ENCODE assay signal across 9 cellular contexts in genomic region chr6:37820713-37821069, GRCh38. TPM values are rescaled to one million over a fixed set of nuclear protein-coding genes. Genes with fewer than 3 reads are reported as not detected.
DNase-seq lines count a peak whose midpoint lies in the region; ATAC-seq and TF ChIP-seq lines count a peak whose summit lies in the region.
"Had no signal": no experiment of that assay in that cellular context is flagged by ENCODE, and none has a peak within 500 bp of the region (broad histone marks: within the 10 kb centered on the region; RNA-seq: fewer than 3 reads in every experiment).

No MANE protein-coding gene starts in this region.

- H3K4me1 ChIP-seq in SK-N-SH (ENCODE audit: control insufficient read depth in 1 of 2, insufficient read depth in 2 of 2, low read depth in 1 of 2, low read length in 1 of 2): peaks cover 27% of the 10 kb centered on the region in 2 experiments
- peaks cover 29% of the 10 kb centered on the region for H3K4me1 ChIP-seq in iPS-18a (ENCODE audit: control insufficient read depth, low read depth, low read length)
- peaks cover 19% of the 10 kb centered on the region for H3K4me1 ChIP-seq in stomach smooth muscle (ENCODE audit: control insufficient read depth, insufficient read depth, low read length)

- no peaks in the 10 kb centered on the region for H3K9me3 Mint-ChIP-seq in activated T-helper 2 cell treated with anti-CD3 and anti-CD28 coated beads, Interferon-gamma antibody, Interleukin-2, Interleukin-4, amounts not matched to agents 10 μg/mL and 5 μg/mL and 100 μg/mL, durations not matched to agents 14 hours and 24 hours and 36 hours

- peaks cover 54% of the 10 kb centered on the region for H4K20me1 ChIP-seq in SK-N-SH (ENCODE audit: insufficient read depth)

- no peak for DNase-seq in SK-N-SH
- DNase-seq in activated T-helper 2 cell treated with anti-CD3 and anti-CD28 coated beads, Interferon-gamma antibody, Interleukin-2, Interleukin-4, amounts not matched to agents 10 μg/mL and 5 μg/mL and 100 μg/mL, durations not matched to agents 14 hours and 24 hours and 36 hours (ENCODE audit: low spot score): no peak
- DNase-seq in stimulated activated CD4-positive, alpha-beta T cell treated with anti-CD3 and anti-CD28 coated beads, Interleukin-1b, Interleukin-23, amount 100 ng/mL, for 48 hours: no peak
- DNase-seq in HEK293T (ENCODE audit: extremely low spot score): no peak
- DNase-seq: DMS79 treated with DMSO at 0.1 percent for 48 hours had no signal

- no peak for TF ChIP-seq EP300 in SK-N-SH (IDR thresholded peaks at IDR 0.05; ENCODE audit: borderline replicate concordance in 1 of 2, low read depth in 1 of 2, low read length in 1 of 2)

- H3K36me3 ChIP-seq in SK-N-SH (replicated peaks in 1 of 2; ENCODE audit: control insufficient read depth in 1 of 2, insufficient read depth in 2 of 2, low read length in 1 of 2) (peaks cover 2 to 5% of the 10 kb centered on the region in 2 experiments), iPS-18a (ENCODE audit: control insufficient read depth, low read depth, low read length) (no peaks in the 10 kb centered on the region), stomach smooth muscle (ENCODE audit: control insufficient read depth in 2 of 2, insufficient read depth in 2 of 2, low read length in 2 of 2) (no peaks in the 10 kb centered on the region)

- peaks cover 48% of the 10 kb centered on the region for H3K4me1 Mint-ChIP-seq in activated T-helper 2 cell treated with anti-CD3 and anti-CD28 coated beads, Interferon-gamma antibody, Interleukin-2, Interleukin-4, amounts not matched to agents 10 μg/mL and 5 μg/mL and 100 μg/mL, durations not matched to agents 14 hours and 24 hours and 36 hours (ENCODE audit: low read depth)

- H3K79me2 ChIP-seq in SK-N-SH (ENCODE audit: insufficient read depth): peaks cover 57% of the 10 kb centered on the region

- H3K4me3 ChIP-seq in SK-N-SH (ENCODE audit: low read depth in 2 of 2, low read length in 1 of 2) (peak overlapping the region; percentile 78 to 89), iPS-18a (ENCODE audit: low read length) (peak overlapping the region; percentile 96), stomach smooth muscle (ENCODE audit: low read length in 2 of 2) (peak overlapping the region; percentile 62 to 82)

- no peak overlapping the region for H2AFZ ChIP-seq in SK-N-SH (ENCODE audit: low read depth)

- POLR2A ChIA-PET in SK-N-SH (lab: Yijun Ruan, JAX) (interaction anchor here (0.6 to 3.0 kb wide), 5 partner anchors 9 to 333 kb away, joined by 3 to 16 read pairs (median 3); no protein-coding TSS in a partner anchor), HEK293T (lab: Yijun Ruan, JAX) (interaction anchor here (0.9 to 4.1 kb wide), 4 partner anchors 10 to 29 kb away, joined by 3 to 19 read pairs (median 4); no protein-coding TSS in a partner anchor)

- peaks cover 4% of the 10 kb centered on the region for H3K27me3 Mint-ChIP-seq in activated T-helper 2 cell treated with anti-CD3 and anti-CD28 coated beads, Interferon-gamma antibody, Interleukin-2, Interleukin-4, amounts not matched to agents 10 μg/mL and 5 μg/mL and 100 μg/mL, durations not matched to agents 14 hours and 24 hours and 36 hours (ENCODE audit: low read depth)

- H3K9me2 ChIP-seq in SK-N-SH: no peaks in the 10 kb centered on the region

- intact Hi-C loops in activated T-helper 2 cell treated with anti-CD3 and anti-CD28 coated beads, Interferon-gamma antibody, Interleukin-2, Interleukin-4, amounts not matched to agents 10 μg/mL and 5 μg/mL and 100 μg/mL, durations not matched to agents 14 hours and 24 hours and 36 hours (cut with micrococcal nuclease): no loop called here

- H3F3A ChIP-seq in SK-N-SH (replicated peaks; ENCODE audit: insufficient read depth): no peaks in the 10 kb centered on the region

- H3K9me3 ChIP-seq in SK-N-SH (no peaks in the 10 kb centered on the region), iPS-18a (ENCODE audit: control insufficient read depth, low read depth, low read length) (no peaks in the 10 kb centered on the region), stomach smooth muscle (ENCODE audit: control insufficient read depth in 2 of 2, low read length in 2 of 2) (no peaks in the 10 kb centered on the region)

- ATAC-seq in SK-N-SH treated with all-trans-retinoic acid at 6 μM for 48 hours (no peak), HG02981 (IDR thresholded peaks at IDR 0.05; ENCODE audit: unreplicated experiment) (no peak)

- peak overlapping the region; percentile 76 for H3K4me2 ChIP-seq in SK-N-SH

- H3K4me3 Mint-ChIP-seq in activated T-helper 2 cell treated with anti-CD3 and anti-CD28 coated beads, Interferon-gamma antibody, Interleukin-2, Interleukin-4, amounts not matched to agents 10 μg/mL and 5 μg/mL and 100 μg/mL, durations not matched to agents 14 hours and 24 hours and 36 hours (ENCODE audit: low read depth): peak overlapping the region; percentile 91

- CTCF ChIA-PET in SK-N-SH (lab: Yijun Ruan, JAX) (interaction anchor here (2.7 to 2.9 kb wide), 2 partner anchors 30 to 116 kb away, joined by 9 to 12 read pairs; no protein-coding TSS in a partner anchor), HEK293T (lab: Yijun Ruan, JAX) (interaction anchor here (1.0 to 1.6 kb wide), 2 partner anchors 12 to 29 kb away, joined by 3 to 5 read pairs; no protein-coding TSS in a partner anchor)

- TF ChIP-seq RAD21 in SK-N-SH (IDR thresholded peaks at IDR 0.05; ENCODE audit: low read length): no peak

- peaks cover 4% of the 10 kb centered on the region for H3K36me3 Mint-ChIP-seq in activated T-helper 2 cell treated with anti-CD3 and anti-CD28 coated beads, Interferon-gamma antibody, Interleukin-2, Interleukin-4, amounts not matched to agents 10 μg/mL and 5 μg/mL and 100 μg/mL, durations not matched to agents 14 hours and 24 hours and 36 hours (ENCODE audit: low read depth)

- peak overlapping the region; percentile 94 for H3K9ac ChIP-seq in SK-N-SH
- peak overlapping the region; percentile 82 for H3K9ac ChIP-seq in iPS-18a (ENCODE audit: low read length)
- H3K9ac ChIP-seq in stomach smooth muscle (ENCODE audit: low read length in 2 of 2): peak overlapping the region; percentile 64 to 72

- peak overlapping the region; percentile 79 to 98 for H3K27ac ChIP-seq in SK-N-SH (ENCODE audit: low read depth in 2 of 2, low read length in 1 of 2)
- H3K27ac ChIP-seq in iPS-18a (ENCODE audit: low read length): peak overlapping the region; percentile 55
- H3K27ac ChIP-seq in stomach smooth muscle (ENCODE audit: low read length): peak overlapping the region; percentile 33

- WGBS in SK-N-SH (ENCODE audit: low lambda C conversion rate): 43% methylated on average over 3 of the region's 3 CpGs

- H3K27me3 ChIP-seq in SK-N-SH (ENCODE audit: insufficient read depth): no peaks in the 10 kb centered on the region
- H3K27me3 ChIP-seq in iPS-18a (ENCODE audit: control insufficient read depth, insufficient read depth, low read length): no peaks in the 10 kb centered on the region
- no peaks in the 10 kb centered on the region for H3K27me3 ChIP-seq in stomach smooth muscle (ENCODE audit: control insufficient read depth in 1 of 2, insufficient read depth in 2 of 2, low read length in 2 of 2)

- H3K27ac Mint-ChIP-seq in activated T-helper 2 cell treated with anti-CD3 and anti-CD28 coated beads, Interferon-gamma antibody, Interleukin-2, Interleukin-4, amounts not matched to agents 10 μg/mL and 5 μg/mL and 100 μg/mL, durations not matched to agents 14 hours and 24 hours and 36 hours: peak overlapping the region; percentile 82

- TF ChIP-seq CTCF in SK-N-SH (IDR thresholded peaks at IDR 0.05): no peak

TF ChIP-seq in SK-N-SH, 30 proteins besides CTCF, POLR2A, EP300 and RAD21:
- no peak for TF ChIP-seq EZH2phosphoT487 (IDR thresholded peaks at IDR 0.05; ENCODE audit: borderline replicate concordance, low read depth)

TF ChIP-seq in SK-N-SH treated with all-trans-retinoic acid at 6 μM for 48 hours, 23 proteins besides CTCF, POLR2A, EP300 and RAD21 (continues in another document):
- no peak for TF ChIP-seq ZNF8 (CRISPR knock-in tag; IDR thresholded peaks at IDR 0.05)
- no peak for TF ChIP-seq ARNTL (CRISPR knock-in tag; IDR thresholded peaks at IDR 0.05; ENCODE audit: borderline replicate concordance, low read depth)
- no peak for TF ChIP-seq ESRRG (CRISPR knock-in tag; IDR thresholded peaks at IDR 0.05)
- TF ChIP-seq TCF4 (CRISPR knock-in tag; IDR thresholded peaks at IDR 0.05; ENCODE audit: borderline replicate concordance): no peak
- TF ChIP-seq ISL1 (CRISPR knock-in tag; IDR thresholded peaks at IDR 0.05): no peak
- no peak for TF ChIP-seq ZFP30 (CRISPR knock-in tag; IDR thresholded peaks at IDR 0.05)
- no peak for TF ChIP-seq ZC3H10 (CRISPR knock-in tag; IDR thresholded peaks at IDR 0.05)
- TF ChIP-seq PPARA (CRISPR knock-in tag; IDR thresholded peaks at IDR 0.05; ENCODE audit: borderline replicate concordance): no peak

TF ChIP-seq in HEK293T, 16 proteins besides CTCF, POLR2A, EP300 and RAD21:
- TF ChIP-seq, protein P1, sequence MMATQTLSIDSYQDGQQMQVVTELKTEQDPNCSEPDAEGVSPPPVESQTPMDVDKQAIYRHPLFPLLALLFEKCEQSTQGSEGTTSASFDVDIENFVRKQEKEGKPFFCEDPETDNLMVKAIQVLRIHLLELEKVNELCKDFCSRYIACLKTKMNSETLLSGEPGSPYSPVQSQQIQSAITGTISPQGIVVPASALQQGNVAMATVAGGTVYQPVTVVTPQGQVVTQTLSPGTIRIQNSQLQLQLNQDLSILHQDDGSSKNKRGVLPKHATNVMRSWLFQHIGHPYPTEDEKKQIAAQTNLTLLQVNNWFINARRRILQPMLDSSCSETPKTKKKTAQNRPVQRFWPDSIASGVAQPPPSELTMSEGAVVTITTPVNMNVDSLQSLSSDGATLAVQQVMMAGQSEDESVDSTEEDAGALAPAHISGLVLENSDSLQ (IDR thresholded peaks at IDR 0.05): no peak
- TF ChIP-seq SP1 (IDR thresholded peaks at IDR 0.05) (no peak), SUZ12 (IDR thresholded peaks at IDR 0.05) (no peak), ZNF384 (IDR thresholded peaks at IDR 0.05) (no peak)

RNA-seq across cellular contexts. Expression of gene ZFAND3, which starts 1.2 kb away (rescaled TPM):
- 12.9 and 16.7 TPM in 2 replicates for polyA plus RNA-seq in SK-N-SH (2012; rRNA removed)
- polyA plus RNA-seq in SK-N-SH (2012; cell fraction: cytosol; rRNA removed): 19.1 and 20.1 TPM in 2 replicates
- polyA plus RNA-seq in SK-N-SH (2012; cell fraction: nucleus; rRNA removed): 13.1 and 17.5 TPM in 2 replicates
- 30.8 and 34.3 TPM in 2 replicates for total RNA-seq in activated T-helper 2 cell treated with anti-CD3 and anti-CD28 coated beads, Interferon-gamma antibody, Interleukin-2, Interleukin-4, amounts not matched to agents 10 μg/mL and 5 μg/mL and 100 μg/mL, durations not matched to agents 14 hours and 24 hours and 36 hours

Comparison
In these comparisons a context has a peak if more than half of its experiments do, and no peak if none do; other contexts are left out.
1. H3K27ac ChIP-seq: peak in every context shown above with its lines; median percentile 88 in SK-N-SH; 55 in iPS-18a; 33 in stomach smooth muscle.